Comparison of ENCODE assay signal across 8 cellular contexts in the genomic region with DNA sequence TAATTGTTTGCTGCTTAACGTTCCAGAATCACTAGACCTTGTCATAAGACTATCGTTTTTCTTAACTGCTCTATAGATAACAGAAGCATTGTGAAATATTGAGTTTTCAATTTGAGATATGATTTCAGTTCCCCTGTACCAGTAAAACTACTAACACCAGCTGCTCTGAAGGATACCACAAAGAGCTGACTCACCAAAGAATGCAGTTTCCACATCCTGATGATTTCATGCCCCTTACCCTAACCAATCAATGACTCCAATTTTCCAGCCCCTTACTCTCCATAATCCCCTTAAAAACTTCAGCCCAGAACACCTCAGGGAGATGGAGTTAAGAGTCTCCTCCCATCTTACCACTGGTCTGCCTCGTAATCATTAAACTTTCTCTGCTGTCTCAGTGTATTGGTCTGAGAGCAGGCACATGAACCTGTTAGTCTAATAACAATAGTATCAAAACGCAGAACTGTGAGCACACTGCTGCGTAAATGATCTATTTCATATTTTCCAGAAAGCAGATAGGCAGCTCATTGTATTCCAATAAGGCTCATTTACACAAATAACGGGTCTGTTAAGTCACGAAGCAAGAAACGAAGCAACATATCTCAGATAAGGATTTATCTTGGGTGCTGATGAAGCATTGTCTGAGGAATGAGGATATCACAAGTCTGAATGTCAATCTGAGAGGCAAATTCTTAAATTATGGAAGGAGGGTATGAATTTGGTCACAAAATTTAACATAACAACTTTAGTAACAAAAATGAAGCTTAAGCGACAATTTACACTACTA. TPM values are rescaled to one million over a fixed set of nuclear protein-coding genes. Genes with fewer than 3 reads are reported as not detected.
DNase-seq lines count a peak whose midpoint lies in the region; ATAC-seq and TF ChIP-seq lines count a peak whose summit lies in the region.

No MANE protein-coding gene starts in this region.

- peaks cover 6% of the 10 kb centered on the region in 2 donors for H3K9me3 Mint-ChIP-seq in effector memory CD8-positive, alpha-beta T cell

- DNase-seq in GDM1 (lab: John Stamatoyannopoulos, UW), result peak; percentile 36
- DNase-seq in LHCN-M2 (ENCODE audit: low read depth), result peak; percentile 93
- peak; percentile 37 for DNase-seq in amniotic stem cell (lab: John Stamatoyannopoulos, UW)
- DNase-seq in effector memory CD8-positive, alpha-beta T cell, result no peak
- no peak for DNase-seq in cerebellum (ENCODE audit: low spot score)
- DNase-seq in T-helper 9 cell, result no peak

- H3K9me3 ChIP-seq in parathyroid adenoma (ENCODE audit: control insufficient read depth, low read length), result no peaks in the 10 kb centered on the region

- H3K9ac ChIP-seq in parathyroid adenoma, result no peak overlapping the region

- peak overlapping the region; percentile 13 for H3K4me3 ChIP-seq in parathyroid adenoma (ENCODE audit: low read depth, low read length)

- no peaks in the 10 kb centered on the region for H3K36me3 ChIP-seq in parathyroid adenoma (ENCODE audit: control insufficient read depth, insufficient read depth, low read length)

- peaks cover 0 to 8% of the 10 kb centered on the region in 2 donors for H3K27me3 Mint-ChIP-seq in effector memory CD8-positive, alpha-beta T cell

- peaks cover 0 to 8% of the 10 kb centered on the region in 2 donors for H3K4me1 Mint-ChIP-seq in effector memory CD8-positive, alpha-beta T cell (ENCODE audit: low read depth in 2 of 2)

- H3K79me2 ChIP-seq in parathyroid adenoma, result no peaks in the 10 kb centered on the region

- peak; percentile 95 for ATAC-seq in GM21786 (IDR thresholded peaks at IDR 0.05; ENCODE audit: unreplicated experiment)
- ATAC-seq in effector memory CD8-positive, alpha-beta T cell (replicated peaks), result no peak

- peaks cover 7% of the 10 kb centered on the region for H3K4me1 ChIP-seq in parathyroid adenoma

- H2AFZ ChIP-seq in parathyroid adenoma, result no peak overlapping the region

- no peak for TF ChIP-seq CTCF in parathyroid adenoma (IDR thresholded peaks at IDR 0.05)

- peak overlapping the region; percentile 27 for H3K4me2 ChIP-seq in parathyroid adenoma (ENCODE audit: low read length)

- no peak overlapping the region for H3K27ac ChIP-seq in parathyroid adenoma

- H3K4me3 Mint-ChIP-seq in effector memory CD8-positive, alpha-beta T cell, result no peak overlapping the region

- H3K27me3 ChIP-seq in parathyroid adenoma (ENCODE audit: control insufficient read depth, insufficient read depth, low read length), result no peaks in the 10 kb centered on the region

- no peak overlapping the region for H3K27ac Mint-ChIP-seq in effector memory CD8-positive, alpha-beta T cell

- no peaks in the 10 kb centered on the region for H3K36me3 Mint-ChIP-seq in effector memory CD8-positive, alpha-beta T cell (ENCODE audit: insufficient read depth)

RNA-seq across cellular contexts. Expression of a gene that starts 14.1 kb away (rescaled TPM):
- 0.77 and 1.8 TPM in 2 replicates for total RNA-seq in LHCN-M2 (2014; rRNA removed)
- polyA plus RNA-seq in LHCN-M2 (2012), result 0.06 TPM
- 6.6 TPM for total RNA-seq in cerebellum

Comparison
In these comparisons a context has a peak if more than half of its experiments do, and no peak if none do; other contexts are left out.
1. DNase-seq: peak in GDM1 (single experiment), LHCN-M2 (single experiment) and amniotic stem cell (single experiment); none in effector memory CD8-positive, alpha-beta T cell (0 of 3), cerebellum (single experiment) and T-helper 9 cell (single experiment).